ENCODE assay signal across 8 cellular contexts in the genomic region with DNA sequence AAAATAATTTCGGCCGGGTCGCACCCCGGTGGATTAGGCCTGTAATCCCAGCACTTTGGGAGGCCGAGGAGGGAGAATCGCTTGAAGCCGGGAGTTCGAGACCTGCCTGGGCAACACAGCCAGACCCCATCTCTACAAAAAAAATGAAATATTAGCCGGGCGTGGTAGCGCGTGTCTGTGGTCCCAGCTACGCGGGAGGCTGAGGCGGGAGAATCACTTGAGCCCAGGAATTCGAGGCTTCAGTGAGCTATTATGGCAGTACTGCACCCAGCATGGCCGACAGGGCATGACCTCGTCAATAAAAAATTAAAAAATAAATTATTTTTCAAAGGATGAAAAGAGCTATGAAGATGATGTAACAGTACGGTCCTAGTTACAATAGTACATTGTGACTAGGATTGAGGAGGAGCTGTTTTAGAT. TPM values are rescaled to one million over a fixed set of nuclear protein-coding genes. Genes with fewer than 3 reads are reported as not detected.
DNase-seq lines count a peak whose midpoint lies in the region; ATAC-seq and TF ChIP-seq lines count a peak whose summit lies in the region.

No MANE protein-coding gene starts in this region.

- ATAC-seq in GM19467 (IDR thresholded peaks at IDR 0.05; ENCODE audit: unreplicated experiment) (no peak), GM19452 (IDR thresholded peaks at IDR 0.05; ENCODE audit: unreplicated experiment) (no peak)

- H3K9me3 ChIP-seq in esophagus (ENCODE audit: control insufficient read depth in 2 of 2, insufficient read depth in 1 of 2, low read depth in 1 of 2, low read length in 1 of 2): no peaks in the 10 kb centered on the region

- peaks cover 0 to 2% of the 10 kb centered on the region in 2 donors for H3K4me1 ChIP-seq in esophagus (ENCODE audit: control insufficient read depth in 2 of 2, insufficient read depth in 2 of 2, low read length in 1 of 2)
- peaks cover 11% of the 10 kb centered on the region for H3K4me1 ChIP-seq in rectal smooth muscle tissue (ENCODE audit: control insufficient read depth, insufficient read depth, low read length)

- DNase-seq in RWPE1 (ENCODE audit: low spot score) (no peak), SW480 (ENCODE audit: low spot score) (no peak), OCI-M1 (lab: John Stamatoyannopoulos, UW) (no peak)

- H3K27me3 ChIP-seq in esophagus (ENCODE audit: control insufficient read depth in 1 of 2, insufficient read depth in 2 of 2, low read length in 2 of 2): no peaks in the 10 kb centered on the region
- no peaks in the 10 kb centered on the region for H3K27me3 ChIP-seq in rectal smooth muscle tissue (ENCODE audit: control insufficient read depth, insufficient read depth, low read length)

- H3K36me3 ChIP-seq in esophagus (ENCODE audit: control insufficient read depth in 2 of 2, insufficient read depth in 2 of 2, low read length in 1 of 2) (peaks cover 6 to 7% of the 10 kb centered on the region in 2 donors), rectal smooth muscle tissue (ENCODE audit: control insufficient read depth, insufficient read depth, low read length) (peaks cover 14% of the 10 kb centered on the region)

- peak overlapping the region; percentile 81 for H3K4me3 ChIP-seq in GM12875 (ENCODE audit: low read depth, low read length)
- H3K4me3 ChIP-seq in esophagus (ENCODE audit: low read depth in 1 of 2, low read length in 2 of 2): peak overlapping the region; percentile 81 to 92
- peak overlapping the region; percentile 97 for H3K4me3 ChIP-seq in rectal smooth muscle tissue (ENCODE audit: low read length)

- H3K9ac ChIP-seq in rectal smooth muscle tissue (ENCODE audit: low read length): peak overlapping the region; percentile 90

- H3K27ac ChIP-seq in RWPE1 (peak overlapping the region; percentile 66), esophagus (ENCODE audit: low read depth in 2 of 2, low read length in 1 of 2) (peak overlapping the region; percentile 74 to 78), rectal smooth muscle tissue (ENCODE audit: low read depth, low read length) (peak overlapping the region; percentile 91)

- 9 to 11% methylated on average over 19 of the region's 19 CpGs for WGBS in esophagus, 2 donors

- CTCF ChIA-PET in RWPE1 (lab: Yijun Ruan, JAX): no interaction called here

- TF ChIP-seq CTCF in GM12875 (IDR thresholded peaks at IDR 0.05; ENCODE audit: borderline replicate concordance, insufficient read depth, low read depth, low read length) (no peak), RWPE1 (conservative IDR thresholded peaks at IDR 0.05; ENCODE audit: low read depth) (no peak)

- POLR2A ChIA-PET in RWPE1 (lab: Yijun Ruan, JAX; ENCODE audit: low non-redundant PET): interaction anchor here (0.6 to 0.8 kb wide), 3 partner anchors 12 to 118 kb away, joined by 3 to 4 read pairs (median 3); no protein-coding TSS in a partner anchor

RNA-seq across cellular contexts. Expression of gene GTF2H3, which starts 0.5 kb away (rescaled TPM):
- 10 to 100 TPM in 1 of 2 donors, 1 to 10 TPM in 1; 4.5 to 10.2 TPM for polyA plus RNA-seq in esophagus

RNA-seq across cellular contexts. Expression of gene EIF2B1, which starts 0.7 kb away (rescaled TPM):
- 10 to 100 TPM; 25.2 to 32.2 TPM for polyA plus RNA-seq in esophagus

RNA-seq across cellular contexts. Expression of gene DDX55, which starts 32.3 kb away (rescaled TPM):
- 10 to 100 TPM; 10.3 to 15.5 TPM for polyA plus RNA-seq in esophagus

RNA-seq across cellular contexts. Expression of gene TCTN2, which starts 36.8 kb away (rescaled TPM):
- 1 to 10 TPM; 1.8 to 2.6 TPM for polyA plus RNA-seq in esophagus

RNA-seq across cellular contexts. Expression of gene TMED2, which starts 49.8 kb away (rescaled TPM):
- polyA plus RNA-seq in esophagus: 10 to 100 TPM; 43.2 to 94.7 TPM
